Comparison of ENCODE assay signal across 19 cellular contexts in genomic region chr12:225012-225411, GRCh38. TPM values are rescaled to one million over a fixed set of nuclear protein-coding genes. Genes with fewer than 3 reads are reported as not detected.
DNase-seq lines count a peak whose midpoint lies in the region; ATAC-seq and TF ChIP-seq lines count a peak whose summit lies in the region.
"Had no signal": no experiment of that assay in that cellular context is flagged by ENCODE, and none has a peak within 500 bp of the region (broad histone marks: within the 10 kb centered on the region; RNA-seq: fewer than 3 reads in every experiment).

No MANE protein-coding gene starts in this region.

- POLR2A ChIA-PET in activated CD4-positive, alpha-beta memory T cell treated with anti-CD3 and anti-CD28 coated beads for 36 hours (lab: Charles Lee) = no interaction called here
- POLR2A ChIA-PET in activated CD4-positive, alpha-beta memory T cell treated with anti-CD3 and anti-CD28 coated beads, Interleukin-2, amount 10 ng/mL, durations not matched to agents 7 days and 5 days (lab: Charles Lee) = no interaction called here
- POLR2A ChIA-PET in activated CD8-positive, alpha-beta T cell treated with anti-CD3 and anti-CD28 coated beads for 36 hours (lab: Charles Lee) = no interaction called here

- no peaks in the 10 kb centered on the region for H3K4me1 Mint-ChIP-seq in activated CD4-positive, alpha-beta memory T cell treated with anti-CD3 and anti-CD28 coated beads for 36 hours (ENCODE audit: low read depth)
- no peaks in the 10 kb centered on the region for H3K4me1 Mint-ChIP-seq in activated CD4-positive, alpha-beta memory T cell treated with anti-CD3 and anti-CD28 coated beads, Interleukin-2, amount 10 ng/mL, durations not matched to agents 7 days and 5 days
- peaks cover 4% of the 10 kb centered on the region for H3K4me1 Mint-ChIP-seq in type B pancreatic cell (ENCODE audit: unreplicated experiment)
- no peaks in the 10 kb centered on the region for H3K4me1 Mint-ChIP-seq in activated CD8-positive, alpha-beta T cell treated with anti-CD3 and anti-CD28 coated beads for 36 hours (ENCODE audit: low read depth)

- intact Hi-C loops in activated CD4-positive, alpha-beta memory T cell treated with anti-CD3 and anti-CD28 coated beads for 36 hours (cut with micrococcal nuclease) = no loop called here
- intact Hi-C loops in activated CD8-positive, alpha-beta T cell treated with anti-CD3 and anti-CD28 coated beads for 36 hours (cut with micrococcal nuclease) = no loop called here

- H3K9me3 Mint-ChIP-seq in activated CD4-positive, alpha-beta memory T cell treated with anti-CD3 and anti-CD28 coated beads for 36 hours = no peaks in the 10 kb centered on the region
- H3K9me3 Mint-ChIP-seq in activated CD4-positive, alpha-beta memory T cell treated with anti-CD3 and anti-CD28 coated beads, Interleukin-2, amount 10 ng/mL, durations not matched to agents 7 days and 5 days = no peaks in the 10 kb centered on the region
- no peaks in the 10 kb centered on the region for H3K9me3 Mint-ChIP-seq in type B pancreatic cell
- H3K9me3 Mint-ChIP-seq in activated CD8-positive, alpha-beta T cell treated with anti-CD3 and anti-CD28 coated beads for 36 hours = no peaks in the 10 kb centered on the region
- H3K9me3 Mint-ChIP-seq: CD4-positive, alpha-beta T cell had no signal

- no peaks in the 10 kb centered on the region for H3K36me3 Mint-ChIP-seq in activated CD4-positive, alpha-beta memory T cell treated with anti-CD3 and anti-CD28 coated beads for 36 hours
- no peaks in the 10 kb centered on the region for H3K36me3 Mint-ChIP-seq in activated CD4-positive, alpha-beta memory T cell treated with anti-CD3 and anti-CD28 coated beads, Interleukin-2, amount 10 ng/mL, durations not matched to agents 7 days and 5 days (ENCODE audit: low read depth)
- no peaks in the 10 kb centered on the region for H3K36me3 Mint-ChIP-seq in type B pancreatic cell
- no peaks in the 10 kb centered on the region for H3K36me3 Mint-ChIP-seq in activated CD8-positive, alpha-beta T cell treated with anti-CD3 and anti-CD28 coated beads for 36 hours (ENCODE audit: low read depth)

- peak; percentile 22 for DNase-seq in activated CD4-positive, alpha-beta memory T cell treated with anti-CD3 and anti-CD28 coated beads for 36 hours
- no peak for DNase-seq in activated CD4-positive, alpha-beta memory T cell treated with anti-CD3 and anti-CD28 coated beads, Interleukin-2, amount 10 ng/mL, durations not matched to agents 7 days and 5 days
- DNase-seq in RPMI7951 (ENCODE audit: low read depth) = peak; percentile 1
- DNase-seq in mesenteric fat pad (ENCODE audit: low spot score) = peak; percentile 75
- peak; percentile 64 for DNase-seq in type B pancreatic cell (ENCODE audit: extremely low spot score, unreplicated experiment)
- no peak for DNase-seq in activated CD8-positive, alpha-beta T cell treated with anti-CD3 and anti-CD28 coated beads for 36 hours
- DNase-seq in activated CD4-positive, CD25-positive, alpha-beta regulatory T cell (lab: John Stamatoyannopoulos, UW) = no peak
- DNase-seq: CD4-positive, alpha-beta T cell; GOT3; Kasumi-1; MG63; NCI-H1048; NCI-H1436 treated with DMSO at 0.1 percent for 48 hours; NCI-H2081 treated with DMSO at 0.1 percent for 48 hours; NCI-H446 treated with DMSO at 0.1 percent for 48 hours; NCI-H69 had no signal

- TF ChIP-seq CTCF in type B pancreatic cell (conservative IDR thresholded peaks at IDR 0.05) = no peak
- TF ChIP-seq CTCF in activated CD8-positive, alpha-beta T cell treated with anti-CD3 and anti-CD28 coated beads for 36 hours (IDR thresholded peaks at IDR 0.05) = no peak

- H3K27me3 Mint-ChIP-seq in activated CD4-positive, alpha-beta memory T cell treated with anti-CD3 and anti-CD28 coated beads for 36 hours = peaks cover 5% of the 10 kb centered on the region
- H3K27me3 Mint-ChIP-seq in activated CD4-positive, alpha-beta memory T cell treated with anti-CD3 and anti-CD28 coated beads, Interleukin-2, amount 10 ng/mL, durations not matched to agents 7 days and 5 days = peaks cover 5% of the 10 kb centered on the region
- peaks cover 44% of the 10 kb centered on the region for H3K27me3 Mint-ChIP-seq in type B pancreatic cell
- H3K27me3 Mint-ChIP-seq in activated CD8-positive, alpha-beta T cell treated with anti-CD3 and anti-CD28 coated beads for 36 hours = peaks cover 2% of the 10 kb centered on the region
- H3K27me3 Mint-ChIP-seq: CD4-positive, alpha-beta T cell had no signal

- no peak overlapping the region for H3K27ac Mint-ChIP-seq in activated CD4-positive, alpha-beta memory T cell treated with anti-CD3 and anti-CD28 coated beads for 36 hours
- no peak overlapping the region for H3K27ac Mint-ChIP-seq in activated CD4-positive, alpha-beta memory T cell treated with anti-CD3 and anti-CD28 coated beads, Interleukin-2, amount 10 ng/mL, durations not matched to agents 7 days and 5 days
- H3K27ac Mint-ChIP-seq in type B pancreatic cell = no peak overlapping the region
- H3K27ac Mint-ChIP-seq in activated CD8-positive, alpha-beta T cell treated with anti-CD3 and anti-CD28 coated beads for 36 hours = no peak overlapping the region
- H3K27ac Mint-ChIP-seq: CD4-positive, alpha-beta T cell had no signal

- no peak for ATAC-seq in activated CD8-positive, alpha-beta T cell treated with anti-CD3 and anti-CD28 coated beads for 36 hours
- ATAC-seq in GM21515 (IDR thresholded peaks at IDR 0.05; ENCODE audit: unreplicated experiment) = no peak
- ATAC-seq: Panc1, Right ventricle myocardium inferior had no signal

- H3K4me3 Mint-ChIP-seq in activated CD4-positive, alpha-beta memory T cell treated with anti-CD3 and anti-CD28 coated beads for 36 hours = no peak overlapping the region
- H3K4me3 Mint-ChIP-seq in activated CD4-positive, alpha-beta memory T cell treated with anti-CD3 and anti-CD28 coated beads, Interleukin-2, amount 10 ng/mL, durations not matched to agents 7 days and 5 days = no peak overlapping the region
- H3K4me3 Mint-ChIP-seq in type B pancreatic cell = no peak overlapping the region
- H3K4me3 Mint-ChIP-seq in activated CD8-positive, alpha-beta T cell treated with anti-CD3 and anti-CD28 coated beads for 36 hours = no peak overlapping the region
- H3K4me3 Mint-ChIP-seq: CD4-positive, alpha-beta T cell had no signal

- CTCF ChIA-PET in activated CD4-positive, alpha-beta memory T cell treated with anti-CD3 and anti-CD28 coated beads for 36 hours (lab: Charles Lee) = no interaction called here
- CTCF ChIA-PET in activated CD4-positive, alpha-beta memory T cell treated with anti-CD3 and anti-CD28 coated beads, Interleukin-2, amount 10 ng/mL, durations not matched to agents 7 days and 5 days (lab: Charles Lee) = no interaction called here
- CTCF ChIA-PET in activated CD8-positive, alpha-beta T cell treated with anti-CD3 and anti-CD28 coated beads for 36 hours (lab: Charles Lee) = no interaction called here

RNA-seq across cellular contexts. Expression of gene SLC6A12, which starts 11.1 kb away (rescaled TPM):
- under 1 TPM in 1 of 2 experiments, not detected in 1; 0.43 TPM for total RNA-seq in activated CD4-positive, alpha-beta memory T cell treated with anti-CD3 and anti-CD28 coated beads for 36 hours
- total RNA-seq in activated CD4-positive, alpha-beta memory T cell treated with anti-CD3 and anti-CD28 coated beads, Interleukin-2, amount 10 ng/mL, durations not matched to agents 7 days and 5 days = not detected
- total RNA-seq in RPMI7951 (2014; rRNA removed; shearing (Covaris generic)) = not detected in 2 replicates
- total RNA-seq in mesenteric fat pad (3.4 TPM), type B pancreatic cell (ENCODE audit: low replicate concordance) (2.1 and 3.0 TPM in 2 replicates)
- not detected for total RNA-seq in activated CD8-positive, alpha-beta T cell treated with anti-CD3 and anti-CD28 coated beads for 36 hours
- total RNA-seq: CD4-positive, alpha-beta T cell had no signal

RNA-seq across cellular contexts. Expression of gene SLC6A13, which starts 37.6 kb away (rescaled TPM):
- total RNA-seq in activated CD4-positive, alpha-beta memory T cell treated with anti-CD3 and anti-CD28 coated beads for 36 hours = under 1 TPM in 1 of 2 experiments, not detected in 1; 0.39 TPM
- not detected for total RNA-seq in activated CD4-positive, alpha-beta memory T cell treated with anti-CD3 and anti-CD28 coated beads, Interleukin-2, amount 10 ng/mL, durations not matched to agents 7 days and 5 days
- 0.36 TPM in 1 of 2 replicates, not detected in the other for total RNA-seq in RPMI7951 (2014; rRNA removed; shearing (Covaris generic))
- total RNA-seq in mesenteric fat pad (not detected), type B pancreatic cell (ENCODE audit: low replicate concordance) (5.5 and 7.0 TPM in 2 replicates)
- total RNA-seq in activated CD8-positive, alpha-beta T cell treated with anti-CD3 and anti-CD28 coated beads for 36 hours = not detected

Comparison
In these comparisons a context has a peak if more than half of its experiments do, and no peak if none do; other contexts are left out.
1. DNase-seq: peak in activated CD4-positive, alpha-beta memory T cell treated with anti-CD3 and anti-CD28 coated beads for 36 hours (single experiment), RPMI7951 (single experiment), mesenteric fat pad (single experiment) and type B pancreatic cell (single experiment); none in activated CD4-positive, alpha-beta memory T cell treated with anti-CD3 and anti-CD28 coated beads, Interleukin-2, amount 10 ng/mL, durations not matched to agents 7 days and 5 days (single experiment), activated CD8-positive, alpha-beta T cell treated with anti-CD3 and anti-CD28 coated beads for 36 hours (single experiment) and activated CD4-positive, CD25-positive, alpha-beta regulatory T cell (0 of 4).